ENCODE assay signal across 15 cellular contexts in the genomic region with DNA sequence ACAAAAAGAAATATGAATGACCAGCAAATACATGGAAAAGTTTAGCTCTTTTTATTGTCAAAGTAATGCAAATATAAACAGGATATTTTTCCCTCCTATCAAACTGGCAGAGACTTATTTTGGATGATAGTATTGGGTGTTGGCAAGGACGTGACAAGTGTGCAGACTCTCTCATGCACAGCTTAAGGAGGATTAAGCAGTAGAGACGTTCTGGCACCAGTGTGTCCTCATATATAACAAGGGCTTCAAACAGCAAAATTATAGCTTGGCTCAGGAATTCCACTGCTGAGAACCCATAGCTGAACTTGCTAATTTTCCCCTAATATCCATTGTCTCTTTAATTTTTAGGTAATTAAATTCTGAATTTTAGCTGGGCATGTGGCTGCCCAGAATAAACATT.
A peak's percentile ranks its signal among the peaks of the same experiment; 100 is the strongest.
DNase-seq lines count a peak whose midpoint lies in the region; ATAC-seq and TF ChIP-seq lines count a peak whose summit lies in the region.
"Had no signal": no experiment of that assay in that cellular context is flagged by ENCODE, and none has a peak within 500 bp of the region (broad histone marks: within the 10 kb centered on the region; RNA-seq: fewer than 3 reads in every experiment).

No MANE protein-coding gene starts in this region.

- no peak overlapping the region for H3K4me3 ChIP-seq in A673 (ENCODE audit: low read depth, low read length, poor library complexity, severe bottlenecking)
- H3K4me3 ChIP-seq: A549 had no signal

- intact Hi-C loops in A673 (cut with micrococcal nuclease; ENCODE audit: unreplicated experiment) = no loop called here

- H3K9me3 ChIP-seq in A673 (ENCODE audit: low read depth, low read length, poor library complexity, severe bottlenecking) = no peaks in the 10 kb centered on the region
- H3K9me3 ChIP-seq: A549 had no signal

- POLR2A ChIA-PET in A673 (lab: Charles Lee; ENCODE audit: low non-redundant PET) = interaction anchor here (0.6 kb wide), 1 partner anchor 187 kb away, joined by 3 read pairs; no protein-coding TSS in a partner anchor

- BruUV-seq in A673 (replicated peaks; lab: Mats Ljungman, UMichigan) = no TSS peak

- H3K4me1 ChIP-seq in A673 (ENCODE audit: insufficient read depth, low read length, poor library complexity, severe bottlenecking) = peaks cover 48% of the 10 kb centered on the region
- H3K4me1 ChIP-seq: A549 had no signal

- no peaks in the 10 kb centered on the region for H3K9me3 Mint-ChIP-seq in nephron
- H3K9me3 Mint-ChIP-seq: CD14-positive monocyte; CD8-positive, alpha-beta T cell; H9 had no signal

- H3K27ac ChIP-seq in A673 (ENCODE audit: low read depth, low read length, poor library complexity, severe bottlenecking) = peak overlapping the region; percentile 42
- H3K27ac ChIP-seq: A549, HL-60 had no signal

- H3K4me3 Mint-ChIP-seq in nephron = no peak overlapping the region
- H3K4me3 Mint-ChIP-seq: CD14-positive monocyte; CD8-positive, alpha-beta T cell; H9 had no signal

- peaks cover 26% of the 10 kb centered on the region for H3K4me1 Mint-ChIP-seq in nephron
- H3K4me1 Mint-ChIP-seq: H9 had no signal

- H3K27me3 ChIP-seq in A673 (replicated peaks; ENCODE audit: insufficient read depth, low read depth, low read length, poor library complexity) = no peaks in the 10 kb centered on the region

- no peaks in the 10 kb centered on the region for H3K36me3 Mint-ChIP-seq in nephron (ENCODE audit: low read depth)
- H3K36me3 Mint-ChIP-seq: CD14-positive monocyte; CD8-positive, alpha-beta T cell had no signal

- no peaks in the 10 kb centered on the region for H3K27me3 Mint-ChIP-seq in nephron (ENCODE audit: low read depth)

- ATAC-seq in HG03571 (IDR thresholded peaks at IDR 0.05; ENCODE audit: unreplicated experiment) = no peak
- ATAC-seq: CD8-positive, alpha-beta T cell had no signal

- peak overlapping the region; percentile 13 to 48 (median 29) for H3K27ac Mint-ChIP-seq in nephron
- H3K27ac Mint-ChIP-seq: CD14-positive monocyte; CD8-positive, alpha-beta T cell; H9 had no signal

- TF ChIP-seq CTCF in A673 (conservative IDR thresholded peaks at IDR 0.05; ENCODE audit: low read depth, low read length) (no peak), nephron (IDR thresholded peaks at IDR 0.05; ENCODE audit: unreplicated experiment in 3 of 3) (no peak)

- no peaks in the 10 kb centered on the region for H3K36me3 ChIP-seq in A673 (ENCODE audit: insufficient read depth, low read length, poor library complexity, severe bottlenecking)

- DNase-seq in A673 (ENCODE audit: low spot score) = peak; percentile 68
- peak; percentile 41 for DNase-seq in D341Med (ENCODE audit: low spot score)
- peak; percentile 83 for DNase-seq in NCI-H82 (lab: John Stamatoyannopoulos, UW)
- no peak for DNase-seq in activated CD4-positive, alpha-beta T cell treated with anti-CD3 and anti-CD28 coated beads, Interleukin-2, amount 50 U/mL, for 48 hours
- no peak for DNase-seq in NCI-H2107 (lab: John Stamatoyannopoulos, UW)
- DNase-seq: CD8-positive, alpha-beta T cell; COR-L47; GF-D8; GOT3; H9 had no signal

- CTCF ChIA-PET in A673 (lab: Charles Lee) = interaction anchor here (1.1 to 1.2 kb wide), 2 partner anchors 294 to 317 kb away, joined by 4 to 6 read pairs; no protein-coding TSS in a partner anchor

Comparison
In these comparisons a context has a peak if more than half of its experiments do, and no peak if none do; other contexts are left out.
1. DNase-seq: peak in A673 (single experiment), D341Med (single experiment) and NCI-H82 (single experiment); none in activated CD4-positive, alpha-beta T cell treated with anti-CD3 and anti-CD28 coated beads, Interleukin-2, amount 50 U/mL, for 48 hours (0 of 2) and NCI-H2107 (single experiment).